ENCODE assay signal across 21 cellular contexts in genomic region chr9:79776581-79776980, GRCh38.
"Had no signal": no experiment of that assay in that cellular context is flagged by ENCODE, and none has a peak within 500 bp of the region (broad histone marks: within the 10 kb centered on the region; RNA-seq: fewer than 3 reads in every experiment).

No MANE protein-coding gene starts in this region.

- DNase-seq: activated CD4-positive, alpha-beta T cell treated with anti-CD3 and anti-CD28 coated beads for 4 hours; activated CD8-positive, alpha-beta T cell treated with anti-CD3 and anti-CD28 coated beads for 36 hours; activated effector memory CD4-positive, alpha-beta T cell treated with anti-CD3 and anti-CD28 coated beads, Interleukin-2, amount 50 U/mL, for 16 hours; activated T-cell treated with anti-CD3 and anti-CD28 coated beads, Interleukin-2, amount 50 U/mL, for 48 hours; brain microvascular endothelial cell; cortex of kidney; effector CD4-positive, alpha-beta T cell; foreskin melanocyte; heart right ventricle; left ventricle myocardium inferior; naive thymus-derived CD8-positive, alpha-beta T cell; stimulated activated CD4-positive, alpha-beta T cell treated with anti-CD3 and anti-CD28 coated beads, Interleukin-12 subunit alpha, Interleukin-12 subunit beta, amount 100 ng/mL, for 4 hours; stimulated activated CD4-positive, alpha-beta T cell treated with anti-CD3 and anti-CD28 coated beads, Interleukin-2, amount 100 ng/mL, for 24 hours; T-helper 2 cell had no signal

- H3K36me3 ChIP-seq: brain microvascular endothelial cell, heart right ventricle, left ventricle myocardium inferior, neutrophil, thoracic aorta had no signal

- H3K27ac ChIP-seq: brain microvascular endothelial cell, heart right ventricle, left ventricle myocardium inferior, neutrophil, parathyroid adenoma, thoracic aorta had no signal

- H3K27me3 ChIP-seq: brain microvascular endothelial cell, neutrophil had no signal

- H3K4me3 Mint-ChIP-seq: activated CD8-positive, alpha-beta T cell treated with anti-CD3 and anti-CD28 coated beads for 36 hours; activated naive CD4-positive, alpha-beta T cell treated with anti-CD3 and anti-CD28 coated beads, Interleukin-2, amount 50 U/mL, for 24 hours; memory B cell; naive thymus-derived CD8-positive, alpha-beta T cell; WTC11 had no signal

- H3K9me3 Mint-ChIP-seq: activated CD8-positive, alpha-beta T cell treated with anti-CD3 and anti-CD28 coated beads for 36 hours; activated naive CD4-positive, alpha-beta T cell treated with anti-CD3 and anti-CD28 coated beads, Interleukin-2, amount 50 U/mL, for 24 hours; memory B cell had no signal

- H3K27ac Mint-ChIP-seq: activated CD8-positive, alpha-beta T cell treated with anti-CD3 and anti-CD28 coated beads for 36 hours; activated naive CD4-positive, alpha-beta T cell treated with anti-CD3 and anti-CD28 coated beads, Interleukin-2, amount 50 U/mL, for 24 hours; memory B cell; naive thymus-derived CD8-positive, alpha-beta T cell; WTC11 had no signal

- H3K4me1 Mint-ChIP-seq: activated naive CD4-positive, alpha-beta T cell treated with anti-CD3 and anti-CD28 coated beads, Interleukin-2, amount 50 U/mL, for 24 hours; memory B cell; naive thymus-derived CD8-positive, alpha-beta T cell had no signal

- FAIRE-seq: keratinocyte had no signal

- H3K4me1 ChIP-seq: heart right ventricle, left ventricle myocardium inferior, parathyroid adenoma had no signal

- H3K4me3 ChIP-seq: heart right ventricle, left ventricle myocardium inferior, thoracic aorta had no signal

- H3K27me3 Mint-ChIP-seq: activated CD8-positive, alpha-beta T cell treated with anti-CD3 and anti-CD28 coated beads for 36 hours had no signal

- H3K9me3 ChIP-seq: heart right ventricle, left ventricle myocardium inferior, neutrophil, thoracic aorta had no signal

- H3K36me3 Mint-ChIP-seq: activated naive CD4-positive, alpha-beta T cell treated with anti-CD3 and anti-CD28 coated beads, Interleukin-2, amount 50 U/mL, for 24 hours; memory B cell; naive thymus-derived CD8-positive, alpha-beta T cell; WTC11 had no signal
